In genomic region chr1:179042087-179042486, GRCh38 we compare ENCODE assay signal across 15 cellular contexts. TPM values are rescaled to one million over a fixed set of nuclear protein-coding genes. Genes with fewer than 3 reads are reported as not detected.
DNase-seq lines count a peak whose midpoint lies in the region; ATAC-seq and TF ChIP-seq lines count a peak whose summit lies in the region.
"Had no signal": no experiment of that assay in that cellular context is flagged by ENCODE, and none has a peak within 500 bp of the region (broad histone marks: within the 10 kb centered on the region; RNA-seq: fewer than 3 reads in every experiment).

No MANE protein-coding gene starts in this region.

- WGBS in mesenchymal stem cell, result 97% methylated on average over 8 of the region's 8 CpGs

- H2BK15ac ChIP-seq in mesenchymal stem cell (ENCODE audit: low read depth, poor library complexity, severe bottlenecking), result no peak overlapping the region

- peaks cover 0 to 16% (median 7%) of the 10 kb centered on the region in 3 donors for H3K36me3 Mint-ChIP-seq in CD8-positive, alpha-beta memory T cell

- H3K4ac ChIP-seq in mesenchymal stem cell (ENCODE audit: low read depth in 1 of 2, low read length in 2 of 2), result no peak overlapping the region

- no peak overlapping the region for H2BK5ac ChIP-seq in mesenchymal stem cell (ENCODE audit: low read depth, low read length, poor library complexity, severe bottlenecking)

- TF ChIP-seq CTCF in Panc1 (IDR thresholded peaks at IDR 0.05), result no peak

- no peak overlapping the region for H3K14ac ChIP-seq in mesenchymal stem cell (ENCODE audit: low read length in 2 of 2)

- peak overlapping the region; percentile 22 for H4K8ac ChIP-seq in mesenchymal stem cell (ENCODE audit: low read length)

- H3K9ac ChIP-seq in mesenchymal stem cell (ENCODE audit: low read length), result no peak overlapping the region
- H3K9ac ChIP-seq: BLaER1 treated with 17β-estradiol and CSF1 and Interleukin-3, amounts not matched to agents 10 nM and 100 nM had no signal

- peak; percentile 17 for ATAC-seq in Right ventricle myocardium inferior
- no peak for ATAC-seq in left ventricle myocardium superior
- ATAC-seq in Panc1, result 0 out of 2 replicates have a peak, but pooled peaks have one; percentile 18
- no peak for ATAC-seq in GM19395 (IDR thresholded peaks at IDR 0.05; ENCODE audit: unreplicated experiment)
- ATAC-seq: GM23338, HCT116 had no signal

- no peak overlapping the region for H3K23ac ChIP-seq in mesenchymal stem cell (ENCODE audit: low read length in 2 of 2)

- peaks cover 23 to 39% (median 28%) of the 10 kb centered on the region in 3 donors for H3K4me1 Mint-ChIP-seq in CD8-positive, alpha-beta memory T cell

- no peak overlapping the region for H3K27ac ChIP-seq in Panc1 (ENCODE audit: low read length)
- H3K27ac ChIP-seq in mesenchymal stem cell (ENCODE audit: low read length, poor library complexity, severe bottlenecking), result no peak overlapping the region
- no peak overlapping the region for H3K27ac ChIP-seq in CD8-positive, alpha-beta memory T cell (ENCODE audit: low read depth, low read length)
- H3K27ac ChIP-seq: BLaER1 treated with 17β-estradiol and CSF1 and Interleukin-3, amounts not matched to agents 10 nM and 100 nM; HL-60 had no signal

- H3K27me3 Mint-ChIP-seq in CD8-positive, alpha-beta memory T cell, result no peaks in the 10 kb centered on the region
- H3K27me3 Mint-ChIP-seq: B cell had no signal

- peaks cover 29% of the 10 kb centered on the region for H3K79me1 ChIP-seq in mesenchymal stem cell (replicated peaks; ENCODE audit: low read length, poor library complexity, severe bottlenecking)

- peak overlapping the region in 1 of 8 donors; percentile 47 for H3K27ac Mint-ChIP-seq in CD8-positive, alpha-beta memory T cell
- H3K27ac Mint-ChIP-seq: B cell, GM23338, HFFc6 had no signal

- POLR2A ChIA-PET in Panc1 (lab: Charles Lee), result no interaction called here
- POLR2A ChIA-PET in CD8-positive, alpha-beta memory T cell (lab: Charles Lee), result no interaction called here

- no peak overlapping the region for H2AK5ac ChIP-seq in mesenchymal stem cell (ENCODE audit: low read length, severe bottlenecking)

- no peaks in the 10 kb centered on the region for H3K9me3 Mint-ChIP-seq in CD8-positive, alpha-beta memory T cell
- H3K9me3 Mint-ChIP-seq: HFFc6 had no signal

- H3K4me3 ChIP-seq in Panc1 (ENCODE audit: low read depth in 2 of 2, low read length in 2 of 2) (no peak overlapping the region), mesenchymal stem cell (ENCODE audit: insufficient read depth in 1 of 2, low read depth in 1 of 2, low read length in 2 of 2) (no peak overlapping the region)
- H3K4me3 ChIP-seq in CD8-positive, alpha-beta memory T cell (ENCODE audit: low read length), result no peak overlapping the region
- H3K4me3 ChIP-seq: BLaER1 treated with 17β-estradiol and CSF1 and Interleukin-3, amounts not matched to agents 10 nM and 100 nM; GM23338 had no signal

- no peak overlapping the region for H2AFZ ChIP-seq in mesenchymal stem cell (ENCODE audit: low read depth, low read length)
- H2AFZ ChIP-seq: GM23338 had no signal

- intact Hi-C loops in Right ventricle myocardium inferior (cut with DNase I), result no loop called here
- intact Hi-C loops in left ventricle myocardium superior (cut with micrococcal nuclease), result no loop called here
- intact Hi-C loops in Panc1 (cut with micrococcal nuclease; ENCODE audit: unreplicated experiment), result no loop called here

- H3K9me3 ChIP-seq in Panc1 (ENCODE audit: control insufficient read depth, insufficient read depth, low read depth, low read length) (no peaks in the 10 kb centered on the region), mesenchymal stem cell (ENCODE audit: control insufficient read depth, low read length) (no peaks in the 10 kb centered on the region)
- H3K9me3 ChIP-seq in CD8-positive, alpha-beta memory T cell (ENCODE audit: low read length), result no peaks in the 10 kb centered on the region
- H3K9me3 ChIP-seq: Caco-2 had no signal

- peak overlapping the region in 1 of 7 donors; percentile 23 for H3K4me3 Mint-ChIP-seq in CD8-positive, alpha-beta memory T cell
- H3K4me3 Mint-ChIP-seq: B cell, GM23338, HFFc6 had no signal

- no peak overlapping the region for H3K4me2 ChIP-seq in mesenchymal stem cell (ENCODE audit: low read length, poor library complexity, severe bottlenecking)
- H3K4me2 ChIP-seq: BLaER1 treated with 17β-estradiol and CSF1 and Interleukin-3, amounts not matched to agents 10 nM and 100 nM; GM23338 had no signal

- BruUV-seq in Panc1 (replicated peaks; lab: Mats Ljungman, UMichigan), result no TSS peak

- CTCF ChIA-PET in Panc1 (lab: Charles Lee), result no interaction called here
- CTCF ChIA-PET in CD8-positive, alpha-beta memory T cell (lab: Charles Lee), result no interaction called here

- no peak overlapping the region for H4K91ac ChIP-seq in mesenchymal stem cell (ENCODE audit: low read length)

- no peak for DNase-seq in Right ventricle myocardium inferior (ENCODE audit: missing footprints)
- DNase-seq in left ventricle myocardium superior, result no peak
- no peak for DNase-seq in Panc1 (ENCODE audit: low read depth, low spot score)
- no peak for DNase-seq in mesenchymal stem cell
- DNase-seq in CD8-positive, alpha-beta memory T cell, result no peak
- DNase-seq in GM03348 (ENCODE audit: low spot score), result no peak
- DNase-seq: Caco-2, H7, HFFc6 had no signal

- H3K18ac ChIP-seq in mesenchymal stem cell (ENCODE audit: low read depth in 1 of 2, low read length in 2 of 2), result no peak overlapping the region

- H3K36me3 ChIP-seq in Panc1 (ENCODE audit: control insufficient read depth, insufficient read depth, low read length) (no peaks in the 10 kb centered on the region), mesenchymal stem cell (ENCODE audit: control insufficient read depth in 1 of 2, insufficient read depth in 2 of 2, low read depth in 1 of 2, low read length in 2 of 2) (peaks cover 4 to 8% of the 10 kb centered on the region in 2 experiments)
- H3K36me3 ChIP-seq in CD8-positive, alpha-beta memory T cell (ENCODE audit: insufficient read depth, low read length), result no peaks in the 10 kb centered on the region

- in situ Hi-C loops in Panc1 (cut with HindIII; ENCODE audit: low pct_unique_long_range_greater_than_20kb, low sequenced_read_pairs), result no loop called here

- no peak overlapping the region for H2BK120ac ChIP-seq in mesenchymal stem cell (ENCODE audit: low read depth, low read length)

- H2BK12ac ChIP-seq in mesenchymal stem cell (ENCODE audit: low read length in 2 of 2), result no peak overlapping the region

- peaks cover 16% of the 10 kb centered on the region for H3K4me1 ChIP-seq in Panc1 (ENCODE audit: control insufficient read depth, insufficient read depth, low read length)
- H3K4me1 ChIP-seq in mesenchymal stem cell (ENCODE audit: control insufficient read depth, insufficient read depth, low read depth, low read length), result peaks cover 8% of the 10 kb centered on the region
- peaks cover 20% of the 10 kb centered on the region for H3K4me1 ChIP-seq in CD8-positive, alpha-beta memory T cell (ENCODE audit: insufficient read depth, low read length)
- H3K4me1 ChIP-seq: Caco-2 had no signal

- no peaks in the 10 kb centered on the region for H3K27me3 ChIP-seq in Panc1 (ENCODE audit: control insufficient read depth, insufficient read depth, low read length)
- no peaks in the 10 kb centered on the region for H3K27me3 ChIP-seq in mesenchymal stem cell (ENCODE audit: control insufficient read depth in 1 of 2, insufficient read depth in 1 of 2, low read length in 2 of 2)
- no peaks in the 10 kb centered on the region for H3K27me3 ChIP-seq in CD8-positive, alpha-beta memory T cell (ENCODE audit: insufficient read depth, low read length, poor library complexity, severe bottlenecking)
- H3K27me3 ChIP-seq: BLaER1 treated with 17β-estradiol and CSF1 and Interleukin-3, amounts not matched to agents 10 nM and 100 nM had no signal

RNA-seq across cellular contexts. Expression of gene FAM20B, which starts 16.4 kb away (rescaled TPM):
- total RNA-seq in Right ventricle myocardium inferior (60.1 TPM), left ventricle myocardium superior (54.5 TPM), Panc1 (2021; ENCODE audit: unreplicated experiment) (49.9 TPM)
- polyA plus RNA-seq in Panc1 (2012; ENCODE audit: insufficient read length), result 11.1 TPM
- polyA plus RNA-seq in mesenchymal stem cell (2013, experiment 1 of 2), result 19.5 TPM
- 19.9 TPM for polyA plus RNA-seq in mesenchymal stem cell (2013, experiment 2 of 2)
- total RNA-seq in CD8-positive, alpha-beta memory T cell, result 10 to 100 TPM; 39.2 to 41.5 TPM
- polyA plus RNA-seq in CD8-positive, alpha-beta memory T cell, result 11.4 TPM

RNA-seq across cellular contexts. Expression of gene TOR3A, which starts 39.8 kb away (rescaled TPM):
- 11.3 TPM for total RNA-seq in Right ventricle myocardium inferior
- 8.7 TPM for total RNA-seq in left ventricle myocardium superior
- 51.5 TPM for total RNA-seq in Panc1 (2021; ENCODE audit: unreplicated experiment)
- 62.3 TPM for polyA plus RNA-seq in Panc1 (2012; ENCODE audit: insufficient read length)
- polyA plus RNA-seq in mesenchymal stem cell (2013, experiment 1 of 2), result 15.8 TPM
- polyA plus RNA-seq in mesenchymal stem cell (2013, experiment 2 of 2), result 15.6 TPM
- 10 to 100 TPM; 48.5 to 54.6 TPM for total RNA-seq in CD8-positive, alpha-beta memory T cell
- polyA plus RNA-seq in CD8-positive, alpha-beta memory T cell, result 43.8 TPM

Comparison
In these comparisons a context has a peak if more than half of its experiments do, and no peak if none do; other contexts are left out.
1. ATAC-seq: peak in Right ventricle myocardium inferior (single experiment) and Panc1 (single experiment); none in left ventricle myocardium superior (single experiment) and GM19395 (single experiment).